ENCODE assay signal across 21 cellular contexts in the genomic region with DNA sequence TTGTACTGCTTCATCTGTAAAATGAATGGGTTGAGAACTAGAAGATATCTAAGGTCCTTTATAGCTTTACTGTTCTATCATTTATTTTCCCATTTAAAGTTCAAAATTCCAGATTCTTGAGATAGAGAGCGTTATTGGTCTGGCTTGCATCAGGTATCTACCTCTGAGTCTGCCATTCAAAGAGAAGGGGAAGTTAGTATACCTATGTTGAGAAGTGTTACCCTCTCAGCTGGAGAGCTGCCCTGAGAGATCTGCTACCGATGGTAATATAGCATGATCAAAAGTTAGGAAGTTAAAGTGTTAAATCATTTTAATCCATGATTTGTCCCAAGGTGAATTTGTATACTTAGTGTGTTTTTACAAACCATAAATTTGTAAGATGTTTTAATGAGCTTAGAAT. TPM values are rescaled to one million over a fixed set of nuclear protein-coding genes. Genes with fewer than 3 reads are reported as not detected.
DNase-seq lines count a peak whose midpoint lies in the region; ATAC-seq, FAIRE-seq and TF ChIP-seq lines count a peak whose summit lies in the region.
"Had no signal": no experiment of that assay in that cellular context is flagged by ENCODE, and none has a peak within 500 bp of the region (broad histone marks: within the 10 kb centered on the region; RNA-seq: fewer than 3 reads in every experiment).

No MANE protein-coding gene starts in this region.

- TF ChIP-seq CTCF in activated CD8-positive, alpha-beta T cell treated with anti-CD3 and anti-CD28 coated beads for 36 hours (IDR thresholded peaks at IDR 0.05): no peak
- no peak for TF ChIP-seq CTCF in pancreas (IDR thresholded peaks at IDR 0.05)

- DNase-seq in activated CD8-positive, alpha-beta T cell treated with anti-CD3 and anti-CD28 coated beads for 36 hours: no peak
- no peak for DNase-seq in activated CD8-positive, alpha-beta T cell treated with anti-CD3 and anti-CD28 coated beads, Interleukin-2, amount 10 ng/mL, durations not matched to agents 7 days and 5 days
- no peak for DNase-seq in activated naive CD8-positive, alpha-beta T cell treated with anti-CD3 and anti-CD28 coated beads for 36 hours
- no peak for DNase-seq in trophoblast cell
- DNase-seq in SW 1271 (lab: John Stamatoyannopoulos, UW): no peak
- DNase-seq in NCI-H1930 (lab: John Stamatoyannopoulos, UW): no peak
- no peak for DNase-seq in pancreas
- DNase-seq: AML-193; Caco-2; endodermal cell; left ventricle myocardium superior; NCI-H1417; psoas muscle; stimulated activated CD4-positive, alpha-beta T cell treated with anti-CD3 and anti-CD28 coated beads, Interleukin-1b, Interleukin-23, amount 100 ng/mL, for 48 hours; stimulated activated naive B cell treated with anti-CD40 and anti-IgM and Interleukin-4, amounts not matched to agents 10 μg/mL and 1 μg/mL and 100 μg/mL, for 72 hours; thyroid gland had no signal

- no peak overlapping the region for H4K91ac ChIP-seq in trophoblast cell (ENCODE audit: low read depth, low read length)

- peaks cover 83% of the 10 kb centered on the region for H3K4me1 Mint-ChIP-seq in activated CD8-positive, alpha-beta T cell treated with anti-CD3 and anti-CD28 coated beads for 36 hours (ENCODE audit: low read depth)
- H3K4me1 Mint-ChIP-seq in activated CD8-positive, alpha-beta T cell treated with anti-CD3 and anti-CD28 coated beads, Interleukin-2, amount 10 ng/mL, durations not matched to agents 7 days and 5 days (ENCODE audit: low read depth): peaks cover 56% of the 10 kb centered on the region
- peaks cover 84% of the 10 kb centered on the region for H3K4me1 Mint-ChIP-seq in activated naive CD8-positive, alpha-beta T cell treated with anti-CD3 and anti-CD28 coated beads for 36 hours

- H2AK5ac ChIP-seq in trophoblast cell (ENCODE audit: low read length): no peak overlapping the region

- H3K27me3 Mint-ChIP-seq in activated CD8-positive, alpha-beta T cell treated with anti-CD3 and anti-CD28 coated beads for 36 hours: no peaks in the 10 kb centered on the region
- no peaks in the 10 kb centered on the region for H3K27me3 Mint-ChIP-seq in activated CD8-positive, alpha-beta T cell treated with anti-CD3 and anti-CD28 coated beads, Interleukin-2, amount 10 ng/mL, durations not matched to agents 7 days and 5 days (ENCODE audit: low read depth)
- H3K27me3 Mint-ChIP-seq in activated naive CD8-positive, alpha-beta T cell treated with anti-CD3 and anti-CD28 coated beads for 36 hours: no peaks in the 10 kb centered on the region
- H3K27me3 Mint-ChIP-seq: stimulated activated naive B cell treated with anti-CD40 and anti-IgM and Interleukin-4, amounts not matched to agents 10 μg/mL and 1 μg/mL and 100 μg/mL, for 72 hours had no signal

- no peak overlapping the region for H3K23ac ChIP-seq in trophoblast cell (ENCODE audit: low read length)

- H4K8ac ChIP-seq in trophoblast cell (ENCODE audit: low read depth, low read length): no peak overlapping the region

- POLR2A ChIA-PET in activated CD8-positive, alpha-beta T cell treated with anti-CD3 and anti-CD28 coated beads for 36 hours (lab: Charles Lee): interaction anchor here (1.2 to 1.5 kb wide), 2 partner anchors 8 to 9 kb away, joined by 3 read pairs; a partner anchor contains a TSS
- POLR2A ChIA-PET in activated CD8-positive, alpha-beta T cell treated with anti-CD3 and anti-CD28 coated beads, Interleukin-2, amount 10 ng/mL, durations not matched to agents 7 days and 5 days (lab: Charles Lee): no interaction called here

- no peak overlapping the region for H2AFZ ChIP-seq in trophoblast cell (ENCODE audit: insufficient read depth, low read length, poor library complexity)

- no CpG with 5 or more reads among the region's 2 CpGs for WGBS in trophoblast cell (ENCODE audit: extremely low coverage, insufficient coverage, insufficient read length)
- 59% methylated on average over 2 of the region's 2 CpGs for WGBS in pancreas, 2 donors

- H3K4me3 Mint-ChIP-seq in activated CD8-positive, alpha-beta T cell treated with anti-CD3 and anti-CD28 coated beads for 36 hours: peak overlapping the region; percentile 6
- no peak overlapping the region for H3K4me3 Mint-ChIP-seq in activated CD8-positive, alpha-beta T cell treated with anti-CD3 and anti-CD28 coated beads, Interleukin-2, amount 10 ng/mL, durations not matched to agents 7 days and 5 days
- peak overlapping the region; percentile 41 for H3K4me3 Mint-ChIP-seq in activated naive CD8-positive, alpha-beta T cell treated with anti-CD3 and anti-CD28 coated beads for 36 hours
- H3K4me3 Mint-ChIP-seq: activated T-helper 1 cell treated with anti-CD3 and anti-CD28 coated beads, Interleukin-12 subunit alpha, Interleukin-12 subunit beta, Interleukin-2, Interleukin-4 antibody, amounts not matched to agents 30 ng/mL and 10 ng/mL and 1 ng/mL, durations not matched to agents 14 hours and 24 hours and 36 hours; endodermal cell; stimulated activated naive B cell treated with anti-CD40 and anti-IgM and Interleukin-4, amounts not matched to agents 10 μg/mL and 1 μg/mL and 100 μg/mL, for 72 hours had no signal

- no peak overlapping the region for H3K18ac ChIP-seq in trophoblast cell (ENCODE audit: low read length)

- peaks cover 4% of the 10 kb centered on the region for H3K79me2 ChIP-seq in trophoblast cell (ENCODE audit: control insufficient read depth, insufficient read depth, low read length, poor library complexity)

- no peak overlapping the region for H2BK12ac ChIP-seq in trophoblast cell (ENCODE audit: low read length)

- peak overlapping the region; percentile 7 for H3K27ac Mint-ChIP-seq in activated CD8-positive, alpha-beta T cell treated with anti-CD3 and anti-CD28 coated beads for 36 hours
- H3K27ac Mint-ChIP-seq in activated CD8-positive, alpha-beta T cell treated with anti-CD3 and anti-CD28 coated beads, Interleukin-2, amount 10 ng/mL, durations not matched to agents 7 days and 5 days: no peak overlapping the region
- H3K27ac Mint-ChIP-seq in activated naive CD8-positive, alpha-beta T cell treated with anti-CD3 and anti-CD28 coated beads for 36 hours: no peak overlapping the region
- H3K27ac Mint-ChIP-seq: activated T-helper 1 cell treated with anti-CD3 and anti-CD28 coated beads, Interleukin-12 subunit alpha, Interleukin-12 subunit beta, Interleukin-2, Interleukin-4 antibody, amounts not matched to agents 30 ng/mL and 10 ng/mL and 1 ng/mL, durations not matched to agents 14 hours and 24 hours and 36 hours; endodermal cell had no signal

- peaks cover 5% of the 10 kb centered on the region for H3K36me3 Mint-ChIP-seq in activated CD8-positive, alpha-beta T cell treated with anti-CD3 and anti-CD28 coated beads for 36 hours (ENCODE audit: low read depth)
- H3K36me3 Mint-ChIP-seq in activated CD8-positive, alpha-beta T cell treated with anti-CD3 and anti-CD28 coated beads, Interleukin-2, amount 10 ng/mL, durations not matched to agents 7 days and 5 days (ENCODE audit: low read depth): peaks cover 2% of the 10 kb centered on the region
- peaks cover 15% of the 10 kb centered on the region for H3K36me3 Mint-ChIP-seq in activated naive CD8-positive, alpha-beta T cell treated with anti-CD3 and anti-CD28 coated beads for 36 hours

- no peaks in the 10 kb centered on the region for H3K9me3 Mint-ChIP-seq in activated CD8-positive, alpha-beta T cell treated with anti-CD3 and anti-CD28 coated beads for 36 hours
- H3K9me3 Mint-ChIP-seq in activated CD8-positive, alpha-beta T cell treated with anti-CD3 and anti-CD28 coated beads, Interleukin-2, amount 10 ng/mL, durations not matched to agents 7 days and 5 days (ENCODE audit: insufficient read depth): no peaks in the 10 kb centered on the region
- H3K9me3 Mint-ChIP-seq in activated naive CD8-positive, alpha-beta T cell treated with anti-CD3 and anti-CD28 coated beads for 36 hours: no peaks in the 10 kb centered on the region
- H3K9me3 Mint-ChIP-seq: activated T-helper 1 cell treated with anti-CD3 and anti-CD28 coated beads, Interleukin-12 subunit alpha, Interleukin-12 subunit beta, Interleukin-2, Interleukin-4 antibody, amounts not matched to agents 30 ng/mL and 10 ng/mL and 1 ng/mL, durations not matched to agents 14 hours and 24 hours and 36 hours; endodermal cell; stimulated activated naive B cell treated with anti-CD40 and anti-IgM and Interleukin-4, amounts not matched to agents 10 μg/mL and 1 μg/mL and 100 μg/mL, for 72 hours had no signal

- no peak for ATAC-seq in activated CD8-positive, alpha-beta T cell treated with anti-CD3 and anti-CD28 coated beads for 36 hours
- ATAC-seq in activated CD8-positive, alpha-beta T cell treated with anti-CD3 and anti-CD28 coated beads, Interleukin-2, amount 10 ng/mL, durations not matched to agents 7 days and 5 days: no peak
- ATAC-seq in HG03175 (IDR thresholded peaks at IDR 0.05; ENCODE audit: unreplicated experiment) (peak; percentile 33), pancreas (no peak)
- ATAC-seq: gastroesophageal sphincter, left ventricle myocardium superior, psoas muscle had no signal

- intact Hi-C loops in activated CD8-positive, alpha-beta T cell treated with anti-CD3 and anti-CD28 coated beads for 36 hours (cut with micrococcal nuclease): no loop called here
- intact Hi-C loops in pancreas (cut with DNase I): no loop called here

- no peak overlapping the region for H3K9ac ChIP-seq in trophoblast cell (ENCODE audit: low read length)

- H3K27me3 ChIP-seq in trophoblast cell (ENCODE audit: insufficient read depth, low read length) (no peaks in the 10 kb centered on the region), pancreas (no peaks in the 10 kb centered on the region)
- H3K27me3 ChIP-seq: gastroesophageal sphincter, thyroid gland had no signal

- H3K4me1 ChIP-seq in trophoblast cell (ENCODE audit: control insufficient read depth in 1 of 2, insufficient read depth in 2 of 2, low read length in 2 of 2) (no peaks in the 10 kb centered on the region), pancreas (peaks cover 14 to 23% (median 21%) of the 10 kb centered on the region in 3 donors)
- H3K4me1 ChIP-seq: Caco-2 had no signal

- no peak overlapping the region for H3K14ac ChIP-seq in trophoblast cell (ENCODE audit: low read length)

- no peak for FAIRE-seq in pancreas (lab: Jason Lieb, UNC)
- FAIRE-seq: islet of Langerhans had no signal

- H3K4ac ChIP-seq in trophoblast cell (ENCODE audit: low read depth, low read length): peak overlapping the region; percentile 86

- H3K27ac ChIP-seq in trophoblast cell (ENCODE audit: low read depth, low read length): no peak overlapping the region
- no peak overlapping the region for H3K27ac ChIP-seq in pancreas
- H3K27ac ChIP-seq: coronary artery, gastroesophageal sphincter, psoas muscle, thyroid gland had no signal

- no peaks in the 10 kb centered on the region for H3K9me3 ChIP-seq in trophoblast cell (ENCODE audit: insufficient read depth, low read depth, low read length)
- H3K9me3 ChIP-seq in pancreas: no peaks in the 10 kb centered on the region
- H3K9me3 ChIP-seq: Caco-2, gastroesophageal sphincter, psoas muscle, thyroid gland had no signal

- H3K4me2 ChIP-seq in trophoblast cell (ENCODE audit: low read length): no peak overlapping the region

- no peak overlapping the region for H4K12ac ChIP-seq in trophoblast cell (ENCODE audit: low read depth, low read length)

- H3K79me1 ChIP-seq in trophoblast cell (ENCODE audit: low read length): no peaks in the 10 kb centered on the region

- CTCF ChIA-PET in activated CD8-positive, alpha-beta T cell treated with anti-CD3 and anti-CD28 coated beads for 36 hours (lab: Charles Lee): no interaction called here
- CTCF ChIA-PET in activated CD8-positive, alpha-beta T cell treated with anti-CD3 and anti-CD28 coated beads, Interleukin-2, amount 10 ng/mL, durations not matched to agents 7 days and 5 days (lab: Charles Lee): interaction anchor here (0.7 kb wide), 1 partner anchor 365 kb away, joined by 3 read pairs; no protein-coding TSS in a partner anchor

- H3K4me3 ChIP-seq in trophoblast cell (ENCODE audit: low read depth, low read length) (no peak overlapping the region), pancreas (no peak overlapping the region)
- H3K4me3 ChIP-seq: coronary artery, gastroesophageal sphincter, psoas muscle, thyroid gland had no signal

- no peak overlapping the region for H2BK120ac ChIP-seq in trophoblast cell (ENCODE audit: insufficient read depth, low read length, poor library complexity)

- no peaks in the 10 kb centered on the region for H3K36me3 ChIP-seq in trophoblast cell (ENCODE audit: control insufficient read depth in 1 of 2, insufficient read depth in 2 of 2, low read length in 2 of 2)
- no peaks in the 10 kb centered on the region for H3K36me3 ChIP-seq in pancreas
- H3K36me3 ChIP-seq: gastroesophageal sphincter, thyroid gland had no signal

- H2BK5ac ChIP-seq in trophoblast cell (ENCODE audit: low read depth, low read length, poor library complexity): no peak overlapping the region

RNA-seq across cellular contexts. Expression of a gene that starts 7.4 kb away (rescaled TPM):
- total RNA-seq in activated CD8-positive, alpha-beta T cell treated with anti-CD3 and anti-CD28 coated beads for 36 hours: 10 to 100 TPM; 19.3 to 20.0 TPM
- total RNA-seq in activated CD8-positive, alpha-beta T cell treated with anti-CD3 and anti-CD28 coated beads, Interleukin-2, amount 10 ng/mL, durations not matched to agents 7 days and 5 days: 10 to 100 TPM; 26.1 to 26.5 TPM
- 10 to 100 TPM; 23.9 to 28.5 TPM for total RNA-seq in activated naive CD8-positive, alpha-beta T cell treated with anti-CD3 and anti-CD28 coated beads for 36 hours
- 15.6 and 16.0 TPM in 2 replicates for polyA plus RNA-seq in trophoblast cell (2013)
- total RNA-seq in pancreas: 10 to 100 TPM; 10.1 to 17.7 (median 13.0) TPM
- 1 to 10 TPM; 3.1 to 9.1 TPM for polyA plus RNA-seq in pancreas
